Comparison of ENCODE assay signal across 11 cellular contexts in genomic region chr10:112959207-112959838, GRCh38. TPM values are rescaled to one million over a fixed set of nuclear protein-coding genes. Genes with fewer than 3 reads are reported as not detected.
DNase-seq lines count a peak whose midpoint lies in the region; ATAC-seq and TF ChIP-seq lines count a peak whose summit lies in the region.
"Had no signal": no experiment of that assay in that cellular context is flagged by ENCODE, and none has a peak within 500 bp of the region (broad histone marks: within the 10 kb centered on the region; RNA-seq: fewer than 3 reads in every experiment).

No MANE protein-coding gene starts in this region.

- H3K4me1 ChIP-seq in A673 (ENCODE audit: insufficient read depth, low read length, poor library complexity, severe bottlenecking) (peaks cover 71% of the 10 kb centered on the region), HUES6 (ENCODE audit: control insufficient read depth, insufficient read depth, low read length) (peaks cover 90% of the 10 kb centered on the region), mammary epithelial cell (ENCODE audit: insufficient read depth, low read length) (peaks cover 62% of the 10 kb centered on the region)

- CTCF ChIA-PET in A673 (lab: Charles Lee) (interaction anchor here (0.6 to 1.4 kb wide), 2 partner anchors 56 to 426 kb away, joined by 3 read pairs; no protein-coding TSS in a partner anchor), mammary epithelial cell (lab: Charles Lee; ENCODE audit: low non-redundant PET) (interaction anchor here (0.5 kb wide), 2 partner anchors 35 to 326 kb away, joined by 3 to 5 read pairs; no protein-coding TSS in a partner anchor)

- DNase-seq in A673 (ENCODE audit: low spot score) (peak; percentile 77), mammary epithelial cell (peak; percentile 83), kidney tubule cell (ENCODE audit: low spot score) (peak; percentile 72), Right ventricle myocardium superior (no peak), NCI-H526 treated with DMSO at 0.1 percent for 48 hours (lab: John Stamatoyannopoulos, UW) (no peak), left ventricle myocardium superior (no peak), NCI-H187 treated with DMSO at 0.1 percent for 48 hours (lab: John Stamatoyannopoulos, UW) (no peak)
- DNase-seq: NCI-H1417 treated with DMSO at 0.1 percent for 48 hours; stimulated activated CD4-positive, alpha-beta T cell treated with anti-CD3 and anti-CD28 coated beads, Interleukin-4, amount 100 ng/mL, for 4 hours had no signal

- peak overlapping the region; percentile 30 for H3K9ac ChIP-seq in HUES6 (ENCODE audit: low read length)
- peak overlapping the region; percentile 45 for H3K9ac ChIP-seq in mammary epithelial cell (ENCODE audit: insufficient read depth, low read length)

- intact Hi-C loops in A673 (cut with micrococcal nuclease; ENCODE audit: unreplicated experiment) = loop anchor here (5.0 kb wide), 1 partner anchor 168 kb away; no protein-coding TSS in a partner anchor
- intact Hi-C loops in mammary epithelial cell (cut with micrococcal nuclease) = no loop called here
- intact Hi-C loops in Right ventricle myocardium superior (cut with DNase I) = loop anchor here (10.0 kb wide), 1 partner anchor 95 kb away; no protein-coding TSS in a partner anchor
- intact Hi-C loops in left ventricle myocardium superior (cut with micrococcal nuclease) = no loop called here

- WGBS in mammary epithelial cell (ENCODE audit: low coverage, missing lambda C conversion rate) = 5% methylated on average over 6 of the region's 6 CpGs

- ATAC-seq in Right ventricle myocardium superior (ENCODE audit: poor library complexity) (no peak), left ventricle myocardium superior (no peak)

- POLR2A ChIA-PET in A673 (lab: Charles Lee; ENCODE audit: low non-redundant PET) = interaction anchor here (0.6 kb wide), 2 partner anchors 27 to 100 kb away, joined by 3 to 4 read pairs; no protein-coding TSS in a partner anchor

- no TSS peak for BruUV-seq in A673 (replicated peaks; lab: Mats Ljungman, UMichigan)
- no TSS peak for BruUV-seq in mammary epithelial cell (replicated peaks; lab: Mats Ljungman, UMichigan)

- H3K4me3 ChIP-seq in A673 (ENCODE audit: low read depth, low read length, poor library complexity, severe bottlenecking) (peak overlapping the region; percentile 1), HUES6 (ENCODE audit: low read depth, low read length) (0 out of 2 replicates have a peak overlapping the region, but pooled peaks have one; percentile 74), mammary epithelial cell (replicated peaks in 1 of 3; ENCODE audit: insufficient read depth in 1 of 3, low read depth in 2 of 3, low read length in 3 of 3) (no peak overlapping the region)

- H3K27me3 ChIP-seq in A673 (replicated peaks; ENCODE audit: insufficient read depth, low read depth, low read length, poor library complexity) = no peaks in the 10 kb centered on the region
- H3K27me3 ChIP-seq in HUES6 (ENCODE audit: control insufficient read depth, insufficient read depth, low read length) = no peaks in the 10 kb centered on the region
- no peaks in the 10 kb centered on the region for H3K27me3 ChIP-seq in mammary epithelial cell (ENCODE audit: insufficient read depth, low read length)

- in situ Hi-C loops in mammary epithelial cell (cut with MboI; ENCODE audit: low sequenced_read_pairs in 2 of 2) = no loop called here

- peak overlapping the region; percentile 63 for H3K4me2 ChIP-seq in mammary epithelial cell (ENCODE audit: insufficient read depth, low read depth, low read length)

- TF ChIP-seq CTCF in A673 (conservative IDR thresholded peaks at IDR 0.05; ENCODE audit: low read depth, low read length) (no peak), mammary epithelial cell (conservative IDR thresholded peaks at IDR 0.05 in 1 of 2, IDR thresholded peaks at IDR 0.05 in 1 of 2; ENCODE audit: extremely low read depth in 1 of 2, insufficient read depth in 1 of 2, low read depth in 1 of 2, low read length in 2 of 2) (no peak)

- peaks cover 87% of the 10 kb centered on the region for H3K79me2 ChIP-seq in mammary epithelial cell (ENCODE audit: insufficient read depth, low read length)

- H4K20me1 ChIP-seq in mammary epithelial cell (ENCODE audit: insufficient read depth, low read length) = no peaks in the 10 kb centered on the region

- H3K27ac ChIP-seq in A673 (ENCODE audit: low read depth, low read length, poor library complexity, severe bottlenecking) (peak overlapping the region; percentile 58), HUES6 (ENCODE audit: low read depth, low read length) (peak overlapping the region; percentile 60; the same call in 1 of the 2 replicates), mammary epithelial cell (ENCODE audit: insufficient read depth, low read depth, low read length) (peak overlapping the region; percentile 79)
- H3K27ac ChIP-seq: VCaP had no signal

- dilution Hi-C loops in mammary epithelial cell (cut with HindIII; ENCODE audit: low sequenced_read_pairs) = no loop called here

- H3K36me3 ChIP-seq in A673 (ENCODE audit: insufficient read depth, low read length, poor library complexity, severe bottlenecking) (no peaks in the 10 kb centered on the region), HUES6 (ENCODE audit: control insufficient read depth, insufficient read depth, low read length) (peaks cover 11% of the 10 kb centered on the region), mammary epithelial cell (ENCODE audit: insufficient read depth, low read length) (no peaks in the 10 kb centered on the region)

- H3K9me3 ChIP-seq in A673 (ENCODE audit: low read depth, low read length, poor library complexity, severe bottlenecking) = no peaks in the 10 kb centered on the region
- no peaks in the 10 kb centered on the region for H3K9me3 ChIP-seq in HUES6 (ENCODE audit: control insufficient read depth, insufficient read depth, low read depth, low read length)
- H3K9me3 ChIP-seq in mammary epithelial cell (replicated peaks; ENCODE audit: insufficient read depth, low read length) = no peaks in the 10 kb centered on the region

- no peak overlapping the region for H2AFZ ChIP-seq in mammary epithelial cell (ENCODE audit: low read depth, low read length)

RNA-seq across cellular contexts. Expression of gene TCF7L2, which starts 9.3 kb away (rescaled TPM):
- total RNA-seq in A673 (2021) (16.8 and 20.9 TPM in 2 replicates), mammary epithelial cell (10 to 100 TPM in 1 of 2 donors, 1 to 10 TPM in 1; 7.7 to 19.4 TPM), Right ventricle myocardium superior (9.4 TPM), left ventricle myocardium superior (13.5 TPM)
- polyA plus RNA-seq in mammary epithelial cell = 3.4 TPM
- 7.8 TPM for polyA minus RNA-seq in mammary epithelial cell

Comparison
In these comparisons a context has a peak if more than half of its experiments do, and no peak if none do; other contexts are left out.
1. intact Hi-C loops: an anchor here in A673 (5.0 kb wide) and Right ventricle myocardium superior (10.0 kb wide); none called in mammary epithelial cell and left ventricle myocardium superior.
2. DNase-seq: peak in A673 (single experiment), mammary epithelial cell (single experiment) and kidney tubule cell (single experiment); none in Right ventricle myocardium superior (single experiment), NCI-H526 treated with DMSO at 0.1 percent for 48 hours (single experiment), left ventricle myocardium superior (single experiment) and NCI-H187 treated with DMSO at 0.1 percent for 48 hours (single experiment).
3. H3K4me3 ChIP-seq: peak in A673 (single experiment) and HUES6 (single experiment); none in mammary epithelial cell (0 of 3).
4. Peak in every context shown above with its lines, with median percentiles within 50 percentile points of each other: H3K27ac ChIP-seq.